ENCODE assay signal across 8 cellular contexts in genomic region chr5:150217874-150218692, GRCh38. TPM values are rescaled to one million over a fixed set of nuclear protein-coding genes. Genes with fewer than 3 reads are reported as not detected.
DNase-seq lines count a peak whose midpoint lies in the region; ATAC-seq and TF ChIP-seq lines count a peak whose summit lies in the region.

No MANE protein-coding gene starts in this region.

- H3K4me1 ChIP-seq in CD4-positive, CD25-positive, alpha-beta regulatory T cell (ENCODE audit: control insufficient read depth, insufficient read depth, low read length, poor library complexity, severe bottlenecking): no peaks in the 10 kb centered on the region

- peak; percentile 94 for TF ChIP-seq CTCF in mesothelial cell of epicardium (IDR thresholded peaks at IDR 0.05; ENCODE audit: unreplicated experiment)

- H3K4me1 Mint-ChIP-seq in CD4-positive, CD25-positive, alpha-beta regulatory T cell: peaks cover 0 to 3% (median 1%) of the 10 kb centered on the region in 4 donors
- H3K4me1 Mint-ChIP-seq in activated CD4-positive, alpha-beta memory T cell treated with anti-CD3 and anti-CD28 coated beads, Interleukin-2, amount 10 ng/mL, durations not matched to agents 7 days and 5 days: no peaks in the 10 kb centered on the region
- peaks cover 4 to 5% of the 10 kb centered on the region in 2 donors for H3K4me1 Mint-ChIP-seq in effector memory CD8-positive, alpha-beta T cell (ENCODE audit: low read depth in 2 of 2)
- H3K4me1 Mint-ChIP-seq in mesothelial cell of epicardium: no peaks in the 10 kb centered on the region

- H3K27me3 Mint-ChIP-seq in CD4-positive, CD25-positive, alpha-beta regulatory T cell: peaks cover 5% of the 10 kb centered on the region
- peaks cover 9% of the 10 kb centered on the region for H3K27me3 Mint-ChIP-seq in activated CD4-positive, alpha-beta memory T cell treated with anti-CD3 and anti-CD28 coated beads, Interleukin-2, amount 10 ng/mL, durations not matched to agents 7 days and 5 days
- H3K27me3 Mint-ChIP-seq in effector memory CD8-positive, alpha-beta T cell: peaks cover 6 to 51% of the 10 kb centered on the region in 2 donors
- H3K27me3 Mint-ChIP-seq in mesothelial cell of epicardium (ENCODE audit: low read depth): peaks cover 2% of the 10 kb centered on the region

- DNase-seq in CD4-positive, CD25-positive, alpha-beta regulatory T cell: peak; percentile 56 to 78 (median 74)
- DNase-seq in HS-27A (ENCODE audit: low read depth) (peak; percentile 14), NCI-H82 treated with DMSO at 0.1 percent for 48 hours (lab: John Stamatoyannopoulos, UW; ENCODE audit: unreplicated experiment) (peak; percentile 27), mesothelial cell of epicardium (ENCODE audit: low spot score in 2 of 2, unreplicated experiment in 2 of 2) (peak; percentile 73 to 93)
- peak; percentile 86 for DNase-seq in activated CD4-positive, alpha-beta memory T cell treated with anti-CD3 and anti-CD28 coated beads, Interleukin-2, amount 10 ng/mL, durations not matched to agents 7 days and 5 days
- DNase-seq in effector memory CD8-positive, alpha-beta T cell: peak; percentile 77 to 82 (median 78)
- peak; percentile 60 to 72 for DNase-seq in stimulated activated CD8-positive, alpha-beta memory T cell treated with anti-CD3 and anti-CD28 coated beads, Interleukin-2, amount 100 ng/mL, for 1 hour (ENCODE audit: low read depth in 2 of 2)

- no peaks in the 10 kb centered on the region for H3K27me3 ChIP-seq in CD4-positive, CD25-positive, alpha-beta regulatory T cell (ENCODE audit: control insufficient read depth, insufficient read depth, low read length)

- no peaks in the 10 kb centered on the region for H3K36me3 Mint-ChIP-seq in CD4-positive, CD25-positive, alpha-beta regulatory T cell
- no peaks in the 10 kb centered on the region for H3K36me3 Mint-ChIP-seq in activated CD4-positive, alpha-beta memory T cell treated with anti-CD3 and anti-CD28 coated beads, Interleukin-2, amount 10 ng/mL, durations not matched to agents 7 days and 5 days (ENCODE audit: low read depth)
- no peaks in the 10 kb centered on the region for H3K36me3 Mint-ChIP-seq in effector memory CD8-positive, alpha-beta T cell (ENCODE audit: insufficient read depth)
- H3K36me3 Mint-ChIP-seq in mesothelial cell of epicardium: no peaks in the 10 kb centered on the region

- CTCF ChIA-PET in activated CD4-positive, alpha-beta memory T cell treated with anti-CD3 and anti-CD28 coated beads, Interleukin-2, amount 10 ng/mL, durations not matched to agents 7 days and 5 days (lab: Charles Lee): interaction anchor here (0.7 to 2.5 kb wide), 14 partner anchors 9 to 384 kb away, joined by 3 to 22 read pairs (median 4); no protein-coding TSS in a partner anchor

- H3K4me3 Mint-ChIP-seq in CD4-positive, CD25-positive, alpha-beta regulatory T cell: no peak overlapping the region
- H3K4me3 Mint-ChIP-seq in activated CD4-positive, alpha-beta memory T cell treated with anti-CD3 and anti-CD28 coated beads, Interleukin-2, amount 10 ng/mL, durations not matched to agents 7 days and 5 days: no peak overlapping the region
- H3K4me3 Mint-ChIP-seq in effector memory CD8-positive, alpha-beta T cell: no peak overlapping the region
- no peak overlapping the region for H3K4me3 Mint-ChIP-seq in mesothelial cell of epicardium

- H3K27ac ChIP-seq in CD4-positive, CD25-positive, alpha-beta regulatory T cell (ENCODE audit: insufficient read depth, low read length, poor library complexity, severe bottlenecking): no peak overlapping the region

- no peaks in the 10 kb centered on the region for H3K36me3 ChIP-seq in CD4-positive, CD25-positive, alpha-beta regulatory T cell (ENCODE audit: control insufficient read depth, insufficient read depth, low read length)

- H3K9me3 Mint-ChIP-seq in CD4-positive, CD25-positive, alpha-beta regulatory T cell: no peaks in the 10 kb centered on the region
- H3K9me3 Mint-ChIP-seq in activated CD4-positive, alpha-beta memory T cell treated with anti-CD3 and anti-CD28 coated beads, Interleukin-2, amount 10 ng/mL, durations not matched to agents 7 days and 5 days: no peaks in the 10 kb centered on the region
- no peaks in the 10 kb centered on the region for H3K9me3 Mint-ChIP-seq in effector memory CD8-positive, alpha-beta T cell
- no peaks in the 10 kb centered on the region for H3K9me3 Mint-ChIP-seq in mesothelial cell of epicardium

- no peak overlapping the region for H3K27ac Mint-ChIP-seq in CD4-positive, CD25-positive, alpha-beta regulatory T cell
- H3K27ac Mint-ChIP-seq in activated CD4-positive, alpha-beta memory T cell treated with anti-CD3 and anti-CD28 coated beads, Interleukin-2, amount 10 ng/mL, durations not matched to agents 7 days and 5 days: no peak overlapping the region
- no peak overlapping the region for H3K27ac Mint-ChIP-seq in effector memory CD8-positive, alpha-beta T cell
- H3K27ac Mint-ChIP-seq in mesothelial cell of epicardium: no peak overlapping the region

- H3K9me3 ChIP-seq in CD4-positive, CD25-positive, alpha-beta regulatory T cell (ENCODE audit: control insufficient read depth in 2 of 2, low read length in 2 of 2): no peaks in the 10 kb centered on the region

- POLR2A ChIA-PET in activated CD4-positive, alpha-beta memory T cell treated with anti-CD3 and anti-CD28 coated beads, Interleukin-2, amount 10 ng/mL, durations not matched to agents 7 days and 5 days (lab: Charles Lee): interaction anchor here (1.1 kb wide), 1 partner anchor 89 kb away, joined by 3 read pairs; no protein-coding TSS in a partner anchor

- H3K4me3 ChIP-seq in CD4-positive, CD25-positive, alpha-beta regulatory T cell (ENCODE audit: low read depth, low read length): no peak overlapping the region

- peak; percentile 66 to 75 for ATAC-seq in CD4-positive, CD25-positive, alpha-beta regulatory T cell (ENCODE audit: low read depth in 2 of 2)
- ATAC-seq in GM19463 (IDR thresholded peaks at IDR 0.05; ENCODE audit: unreplicated experiment): peak; percentile 88
- peak; percentile 97 for ATAC-seq in effector memory CD8-positive, alpha-beta T cell (replicated peaks)

RNA-seq across cellular contexts. Expression of gene SLC6A7, which starts 28.2 kb away (rescaled TPM):
- total RNA-seq in CD4-positive, CD25-positive, alpha-beta regulatory T cell: not detected
- not detected for polyA plus RNA-seq in CD4-positive, CD25-positive, alpha-beta regulatory T cell
- not detected for total RNA-seq in activated CD4-positive, alpha-beta memory T cell treated with anti-CD3 and anti-CD28 coated beads, Interleukin-2, amount 10 ng/mL, durations not matched to agents 7 days and 5 days
- total RNA-seq in mesothelial cell of epicardium: not detected in 3 replicates

RNA-seq across cellular contexts. Expression of gene CDX1, which starts 51.5 kb away (rescaled TPM):
- total RNA-seq in CD4-positive, CD25-positive, alpha-beta regulatory T cell: not detected
- not detected for polyA plus RNA-seq in CD4-positive, CD25-positive, alpha-beta regulatory T cell
- total RNA-seq in activated CD4-positive, alpha-beta memory T cell treated with anti-CD3 and anti-CD28 coated beads, Interleukin-2, amount 10 ng/mL, durations not matched to agents 7 days and 5 days: not detected
- 0.51 to 1.1 TPM (median 0.68 TPM) in 3 replicates for total RNA-seq in mesothelial cell of epicardium

Comparison
In these comparisons a context has a peak if more than half of its experiments do, and no peak if none do; other contexts are left out.
1. DNase-seq: peak in every context shown above with its lines; median percentile 86 in activated CD4-positive, alpha-beta memory T cell treated with anti-CD3 and anti-CD28 coated beads, Interleukin-2, amount 10 ng/mL, durations not matched to agents 7 days and 5 days; 83 in mesothelial cell of epicardium; 78 in effector memory CD8-positive, alpha-beta T cell; 74 in CD4-positive, CD25-positive, alpha-beta regulatory T cell; 66 in stimulated activated CD8-positive, alpha-beta memory T cell treated with anti-CD3 and anti-CD28 coated beads, Interleukin-2, amount 100 ng/mL, for 1 hour; 27 in NCI-H82 treated with DMSO at 0.1 percent for 48 hours; 14 in HS-27A.